25 cellular contexts compared by ENCODE assay signal in genomic region chr2:26986576-26986975, GRCh38.
"Had no signal": no experiment of that assay in that cellular context is flagged by ENCODE, and none has a peak within 500 bp of the region (broad histone marks: within the 10 kb centered on the region; RNA-seq: fewer than 3 reads in every experiment).

No MANE protein-coding gene starts in this region.

- H3K4me3 ChIP-seq: coronary artery, dorsolateral prefrontal cortex, neural progenitor cell, spleen, suprapubic skin, tibial artery, upper lobe of right lung had no signal

- H3K27ac Mint-ChIP-seq: activated naive CD4-positive, alpha-beta T cell treated with anti-CD3 and anti-CD28 coated beads, Interleukin-2, amount 50 U/mL, for 72 hours; activated T-cell treated with anti-CD3 and anti-CD28 coated beads, Interleukin-2, amount 50 U/mL, for 72 hours; natural killer cell; neural progenitor cell; WTC11 had no signal

- H3K9ac ChIP-seq: neural progenitor cell, parathyroid adenoma had no signal

- H3K27me3 Mint-ChIP-seq: brain had no signal

- H3K36me3 ChIP-seq: neural progenitor cell, spleen, suprapubic skin, upper lobe of right lung had no signal

- H3K4me1 Mint-ChIP-seq: natural killer cell, WTC11 had no signal

- H3K9me3 Mint-ChIP-seq: activated naive CD4-positive, alpha-beta T cell treated with anti-CD3 and anti-CD28 coated beads, Interleukin-2, amount 50 U/mL, for 72 hours; activated T-cell treated with anti-CD3 and anti-CD28 coated beads, Interleukin-2, amount 50 U/mL, for 72 hours; brain; natural killer cell; neural progenitor cell; WTC11 had no signal

- ATAC-seq: activated naive CD4-positive, alpha-beta T cell treated with anti-CD3 and anti-CD28 coated beads, Interleukin-2, amount 50 U/mL, for 72 hours; activated T-cell treated with anti-CD3 and anti-CD28 coated beads, Interleukin-2, amount 50 U/mL, for 72 hours; natural killer cell; right cardiac atrium; upper lobe of right lung; WTC11 had no signal

- H3K27me3 ChIP-seq: dorsolateral prefrontal cortex, neural progenitor cell, spleen, suprapubic skin, tibial artery, upper lobe of right lung had no signal

- H3K9me3 ChIP-seq: spleen, suprapubic skin, tibial artery, upper lobe of right lung had no signal

- H3K27ac ChIP-seq: coronary artery, neural progenitor cell, parathyroid adenoma, suprapubic skin, tibial artery, upper lobe of right lung had no signal

- H3K4me2 ChIP-seq: neural progenitor cell had no signal

- FAIRE-seq: frontal cortex, kidney had no signal

- H2AFZ ChIP-seq: neural progenitor cell, parathyroid adenoma had no signal

- H3K4me3 Mint-ChIP-seq: activated T-cell treated with anti-CD3 and anti-CD28 coated beads, Interleukin-2, amount 50 U/mL, for 72 hours; brain; natural killer cell; neural progenitor cell; WTC11 had no signal

- H3K36me3 Mint-ChIP-seq: activated naive CD4-positive, alpha-beta T cell treated with anti-CD3 and anti-CD28 coated beads, Interleukin-2, amount 50 U/mL, for 72 hours; natural killer cell; WTC11 had no signal

- DNase-seq: activated CD4-positive, alpha-beta T cell treated with anti-CD3 and anti-CD28 coated beads for 1 hour; activated CD4-positive, alpha-beta T cell treated with anti-CD3 and anti-CD28 coated beads, Interleukin-2, amount 50 U/mL, for 1 hour; activated naive CD4-positive, alpha-beta T cell; activated T-cell treated with anti-CD3 and anti-CD28 coated beads for 4 hours; activated T-cell treated with anti-CD3 and anti-CD28 coated beads, Interleukin-2, amount 50 U/mL, for 72 hours; anterior cingulate cortex; dorsolateral prefrontal cortex; effector memory CD4-positive, alpha-beta T cell; kidney; natural killer cell; occipital lobe; right cardiac atrium; spleen; stimulated activated naive CD4-positive, alpha-beta T cell; T-helper 2 cell; tibial artery; upper lobe of right lung had no signal
